Comparison of ENCODE assay signal across 31 cellular contexts in genomic region chr7:154651501-154651900, GRCh38.
"Had no signal": no experiment of that assay in that cellular context is flagged by ENCODE, and none has a peak within 500 bp of the region (broad histone marks: within the 10 kb centered on the region; RNA-seq: fewer than 3 reads in every experiment).

No MANE protein-coding gene starts in this region.

- ATAC-seq: activated CD8-positive, alpha-beta T cell treated with anti-CD3 and anti-CD28 coated beads for 36 hours; activated naive CD8-positive, alpha-beta T cell treated with anti-CD3 and anti-CD28 coated beads, Interleukin-2, amount 50 U/mL, for 24 hours; activated T-cell treated with anti-CD3 and anti-CD28 coated beads, Interleukin-2, amount 50 U/mL, for 4 hours; activated T-cell treated with anti-CD3 and anti-CD28 coated beads, Interleukin-2, amount 50 U/mL, for 72 hours; activated T-helper 17 cell treated with anti-CD3 and anti-CD28 coated beads, Interleukin-2, amount 50 U/mL, for 72 hours; body of pancreas had no signal

- H3K9me3 Mint-ChIP-seq: activated naive CD4-positive, alpha-beta T cell treated with anti-CD3 and anti-CD28 coated beads, Interleukin-2, amount 50 U/mL, for 24 hours; activated T-cell treated with anti-CD3 and anti-CD28 coated beads, Interleukin-2, amount 50 U/mL, for 4 hours; activated T-helper 17 cell treated with anti-CD3 and anti-CD28 coated beads, Interleukin-2, amount 50 U/mL, for 72 hours had no signal

- H3K27me3 Mint-ChIP-seq: activated B cell treated with CpG ODN at 0.5 μM for 24 hours; activated CD4-positive, alpha-beta memory T cell treated with anti-CD3 and anti-CD28 coated beads for 36 hours; activated CD4-positive, alpha-beta T cell treated with anti-CD3 and anti-CD28 coated beads, Interleukin-2, amount 10 ng/mL, durations not matched to agents 24 days and 14 days; activated CD8-positive, alpha-beta T cell treated with anti-CD3 and anti-CD28 coated beads for 36 hours; activated naive CD4-positive, alpha-beta T cell treated with anti-CD3 and anti-CD28 coated beads, Interleukin-2, amount 10 ng/mL, durations not matched to agents 7 days and 5 days; activated naive CD4-positive, alpha-beta T cell treated with anti-CD3 and anti-CD28 coated beads, Interleukin-2, amount 50 U/mL, for 24 hours; activated naive CD8-positive, alpha-beta T cell; activated naive CD8-positive, alpha-beta T cell treated with anti-CD3 and anti-CD28 coated beads, Interleukin-2, amount 10 ng/mL, durations not matched to agents 7 days and 5 days; activated naive CD8-positive, alpha-beta T cell treated with anti-CD3 and anti-CD28 coated beads, Interleukin-2, amount 50 U/mL, for 24 hours; activated T-helper 17 cell treated with anti-CD3 and anti-CD28 coated beads, Interleukin-2, amount 50 U/mL, for 72 hours had no signal

- H3K4me3 Mint-ChIP-seq: activated B cell treated with CpG ODN at 0.5 μM for 24 hours; activated CD4-positive, alpha-beta memory T cell treated with anti-CD3 and anti-CD28 coated beads for 36 hours; activated CD4-positive, alpha-beta T cell treated with anti-CD3 and anti-CD28 coated beads, Interleukin-2, amount 10 ng/mL, durations not matched to agents 24 days and 14 days; activated CD8-positive, alpha-beta T cell treated with anti-CD3 and anti-CD28 coated beads for 36 hours; activated naive CD4-positive, alpha-beta T cell treated with anti-CD3 and anti-CD28 coated beads, Interleukin-2, amount 10 ng/mL, durations not matched to agents 7 days and 5 days; activated naive CD4-positive, alpha-beta T cell treated with anti-CD3 and anti-CD28 coated beads, Interleukin-2, amount 50 U/mL, for 24 hours; activated naive CD8-positive, alpha-beta T cell; activated naive CD8-positive, alpha-beta T cell treated with anti-CD3 and anti-CD28 coated beads, Interleukin-2, amount 10 ng/mL, durations not matched to agents 7 days and 5 days; activated naive CD8-positive, alpha-beta T cell treated with anti-CD3 and anti-CD28 coated beads, Interleukin-2, amount 50 U/mL, for 24 hours; activated T-cell treated with anti-CD3 and anti-CD28 coated beads, Interleukin-2, amount 50 U/mL, for 4 hours; activated T-cell treated with anti-CD3 and anti-CD28 coated beads, Interleukin-2, amount 50 U/mL, for 72 hours; activated T-helper 1 cell treated with anti-CD3 and anti-CD28 coated beads, Interleukin-12 subunit alpha, Interleukin-12 subunit beta, Interleukin-2, Interleukin-4 antibody, amounts not matched to agents 30 ng/mL and 10 ng/mL and 1 ng/mL, durations not matched to agents 14 hours and 24 hours and 36 hours; activated T-helper 17 cell treated with anti-CD3 and anti-CD28 coated beads, Interleukin-2, amount 50 U/mL, for 72 hours; T-helper 1 cell treated with Interleukin-12 subunit alpha and Interleukin-12 subunit beta and Interleukin-4 antibody, amounts not matched to agents 30 μg/mL and 1 μg/mL, for 36 hours; T-helper 2 cell treated with Interferon-gamma antibody and Interleukin-4, amounts not matched to agents 5 μg/mL and 100 μg/mL, for 36 hours had no signal

- H3K36me3 Mint-ChIP-seq: activated CD4-positive, alpha-beta memory T cell treated with anti-CD3 and anti-CD28 coated beads for 36 hours; activated naive CD4-positive, alpha-beta T cell treated with anti-CD3 and anti-CD28 coated beads, Interleukin-2, amount 10 ng/mL, durations not matched to agents 7 days and 5 days; activated naive CD4-positive, alpha-beta T cell treated with anti-CD3 and anti-CD28 coated beads, Interleukin-2, amount 50 U/mL, for 24 hours; activated naive CD8-positive, alpha-beta T cell; activated naive CD8-positive, alpha-beta T cell treated with anti-CD3 and anti-CD28 coated beads, Interleukin-2, amount 10 ng/mL, durations not matched to agents 7 days and 5 days had no signal

- H3K4me1 Mint-ChIP-seq: activated B cell treated with CpG ODN at 0.5 μM for 24 hours; activated CD4-positive, alpha-beta T cell treated with anti-CD3 and anti-CD28 coated beads, Interleukin-2, amount 10 ng/mL, durations not matched to agents 24 days and 14 days; activated naive CD4-positive, alpha-beta T cell treated with anti-CD3 and anti-CD28 coated beads, Interleukin-2, amount 10 ng/mL, durations not matched to agents 7 days and 5 days; activated naive CD4-positive, alpha-beta T cell treated with anti-CD3 and anti-CD28 coated beads, Interleukin-2, amount 50 U/mL, for 24 hours; activated naive CD8-positive, alpha-beta T cell treated with anti-CD3 and anti-CD28 coated beads, Interleukin-2, amount 10 ng/mL, durations not matched to agents 7 days and 5 days; activated naive CD8-positive, alpha-beta T cell treated with anti-CD3 and anti-CD28 coated beads, Interleukin-2, amount 50 U/mL, for 24 hours; activated T-helper 17 cell treated with anti-CD3 and anti-CD28 coated beads, Interleukin-2, amount 50 U/mL, for 72 hours had no signal

- DNase-seq: activated B cell treated with CpG ODN at 0.5 μM for 24 hours; activated CD4-positive, alpha-beta memory T cell treated with anti-CD3 and anti-CD28 coated beads for 36 hours; activated CD4-positive, alpha-beta T cell treated with anti-CD3 and anti-CD28 coated beads for 4 hours; activated CD4-positive, alpha-beta T cell treated with anti-CD3 and anti-CD28 coated beads, Interleukin-2, amount 10 ng/mL, durations not matched to agents 24 days and 14 days; activated CD4-positive, alpha-beta T cell treated with anti-CD3 and anti-CD28 coated beads, Interleukin-2, amount 50 U/mL, for 1 hour; activated CD4-positive, alpha-beta T cell treated with anti-CD3 and anti-CD28 coated beads, Interleukin-2, amount 50 U/mL, for 4 hours; activated CD4-positive, CD25-positive, alpha-beta regulatory T cell treated with anti-CD3 and anti-CD28 coated beads, Interleukin-2, amount 50 U/mL, for 72 hours; activated CD8-positive, alpha-beta memory T cell treated with anti-CD3 and anti-CD28 coated beads, Interleukin-2, amount 50 U/mL, for 4 hours; activated CD8-positive, alpha-beta T cell treated with anti-CD3 and anti-CD28 coated beads for 36 hours; activated effector memory CD4-positive, alpha-beta T cell treated with Interleukin-2 at 50 U/mL for 16 hours; activated gamma-delta T cell; activated naive CD4-positive, alpha-beta T cell treated with anti-CD3 and anti-CD28 coated beads, Interleukin-2, amount 10 ng/mL, durations not matched to agents 7 days and 5 days; activated naive CD4-positive, alpha-beta T cell treated with Interleukin-2 at 50 U/mL for 16 hours; activated naive CD8-positive, alpha-beta T cell treated with anti-CD3 and anti-CD28 coated beads, Interleukin-2, amount 10 ng/mL, durations not matched to agents 7 days and 5 days; activated naive CD8-positive, alpha-beta T cell treated with anti-CD3 and anti-CD28 coated beads, Interleukin-2, amount 50 U/mL, for 24 hours; activated T-cell treated with anti-CD3 and anti-CD28 coated beads for 4 hours; activated T-cell treated with anti-CD3 and anti-CD28 coated beads, Interleukin-2, amount 50 U/mL, for 1 hour; activated T-cell treated with anti-CD3 and anti-CD28 coated beads, Interleukin-2, amount 50 U/mL, for 4 hours; activated T-cell treated with anti-CD3 and anti-CD28 coated beads, Interleukin-2, amount 50 U/mL, for 72 hours; aorta; body of pancreas; brain microvascular endothelial cell; central memory CD4-positive, alpha-beta T cell; T-helper 2 cell; T-helper 9 cell had no signal

- H3K27ac Mint-ChIP-seq: activated B cell treated with CpG ODN at 0.5 μM for 24 hours; activated CD4-positive, alpha-beta memory T cell treated with anti-CD3 and anti-CD28 coated beads for 36 hours; activated CD4-positive, alpha-beta T cell treated with anti-CD3 and anti-CD28 coated beads, Interleukin-2, amount 10 ng/mL, durations not matched to agents 24 days and 14 days; activated CD8-positive, alpha-beta T cell treated with anti-CD3 and anti-CD28 coated beads for 36 hours; activated naive CD4-positive, alpha-beta T cell treated with anti-CD3 and anti-CD28 coated beads, Interleukin-2, amount 10 ng/mL, durations not matched to agents 7 days and 5 days; activated naive CD4-positive, alpha-beta T cell treated with anti-CD3 and anti-CD28 coated beads, Interleukin-2, amount 50 U/mL, for 24 hours; activated naive CD8-positive, alpha-beta T cell; activated naive CD8-positive, alpha-beta T cell treated with anti-CD3 and anti-CD28 coated beads, Interleukin-2, amount 10 ng/mL, durations not matched to agents 7 days and 5 days; activated naive CD8-positive, alpha-beta T cell treated with anti-CD3 and anti-CD28 coated beads, Interleukin-2, amount 50 U/mL, for 24 hours; activated T-cell treated with anti-CD3 and anti-CD28 coated beads, Interleukin-2, amount 50 U/mL, for 72 hours; activated T-helper 1 cell treated with anti-CD3 and anti-CD28 coated beads, Interleukin-12 subunit alpha, Interleukin-12 subunit beta, Interleukin-2, Interleukin-4 antibody, amounts not matched to agents 30 ng/mL and 10 ng/mL and 1 ng/mL, durations not matched to agents 14 hours and 24 hours and 36 hours; activated T-helper 17 cell treated with anti-CD3 and anti-CD28 coated beads, Interleukin-2, amount 50 U/mL, for 72 hours; T-helper 1 cell treated with Interleukin-12 subunit alpha and Interleukin-12 subunit beta and Interleukin-4 antibody, amounts not matched to agents 30 μg/mL and 1 μg/mL, for 36 hours; T-helper 2 cell treated with Interferon-gamma antibody and Interleukin-4, amounts not matched to agents 5 μg/mL and 100 μg/mL, for 36 hours had no signal
